22 cellular contexts compared by ENCODE assay signal in the genomic region with DNA sequence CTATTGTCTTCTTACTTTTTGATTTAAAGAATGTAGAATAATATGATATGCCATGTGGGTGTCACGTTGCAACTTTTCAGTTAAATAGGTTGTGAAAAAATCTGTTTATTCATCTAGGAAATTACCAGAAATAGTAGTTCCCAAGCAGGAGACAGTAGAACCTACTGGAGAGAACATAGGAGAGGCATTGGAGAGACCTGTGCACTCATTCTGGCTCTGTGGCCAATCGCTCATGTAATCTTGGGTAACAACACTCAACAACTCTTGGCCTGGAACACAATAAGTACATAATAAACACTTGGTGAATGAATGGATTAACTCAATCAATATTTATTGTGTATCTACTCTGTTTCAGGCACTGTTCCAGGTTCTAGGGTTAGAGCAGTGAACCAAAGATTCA. TPM values are rescaled to one million over a fixed set of nuclear protein-coding genes. Genes with fewer than 3 reads are reported as not detected.
"Had no signal": no experiment of that assay in that cellular context is flagged by ENCODE, and none has a peak within 500 bp of the region (broad histone marks: within the 10 kb centered on the region; RNA-seq: fewer than 3 reads in every experiment).

No MANE protein-coding gene starts in this region.

- H3K9me3 ChIP-seq: SJSA1 had no signal

- H3K4me1 ChIP-seq: SJSA1 had no signal

- H3K27ac ChIP-seq: HL-60, SJSA1, SK-N-MC had no signal

- H3K4me3 ChIP-seq: SJSA1, SK-N-MC had no signal

- DNase-seq: KBM-7, NCI-H1092, NCI-H1105 treated with DMSO at 0.1 percent for 48 hours, NCI-H1417 treated with DMSO at 0.1 percent for 48 hours, NCI-H146, NCI-H1694 treated with DMSO at 0.1 percent for 48 hours, NCI-H1930, NCI-H2171, NCI-H226, NCI-H446, NCI-H510A, NCI-H524 treated with DMSO at 0.1 percent for 48 hours, NCI-H69, NCI-H774, Right ventricle myocardium superior, RPMI8226, SIG-M5 had no signal

- H3K36me3 ChIP-seq: SJSA1 had no signal

RNA-seq across cellular contexts. Expression of a gene that starts 35.3 kb away (rescaled TPM):
- total RNA-seq: MCF 10A; SJSA1; T-helper 1 cell treated with Interleukin-12 subunit alpha and Interleukin-12 subunit beta and Interleukin-4 antibody, amounts not matched to agents 30 ng/mL and 1 ng/mL, for 36 hours had no signal
